In genomic region chr9:136293476-136294077, GRCh38 we compare ENCODE assay signal across 22 cellular contexts. TPM values are rescaled to one million over a fixed set of nuclear protein-coding genes. Genes with fewer than 3 reads are reported as not detected.
"Had no signal": no experiment of that assay in that cellular context is flagged by ENCODE, and none has a peak within 500 bp of the region (broad histone marks: within the 10 kb centered on the region; RNA-seq: fewer than 3 reads in every experiment).

No MANE protein-coding gene starts in this region.

- FAIRE-seq: TTC549 had no signal

- H3K27ac ChIP-seq: adrenal gland, Peyer's patch had no signal

- H3K9me3 ChIP-seq: adrenal gland, Peyer's patch had no signal

- H3K36me3 ChIP-seq: adrenal gland, Peyer's patch had no signal

- H3K27me3 ChIP-seq: Peyer's patch had no signal

- ATAC-seq: T-cell had no signal

- DNase-seq: activated CD4-positive, alpha-beta memory T cell treated with anti-CD3 and anti-CD28 coated beads for 36 hours; activated CD4-positive, alpha-beta T cell treated with anti-CD3 and anti-CD28 coated beads, Interleukin-2, amount 10 ng/mL, durations not matched to agents 7 days and 5 days; activated CD4-positive, CD25-positive, alpha-beta regulatory T cell; activated CD8-positive, alpha-beta memory T cell treated with anti-CD3 and anti-CD28 coated beads for 24 hours; activated naive CD4-positive, alpha-beta T cell treated with anti-CD3 and anti-CD28 coated beads, Interleukin-2, amount 50 U/mL, for 16 hours; activated naive CD8-positive, alpha-beta T cell treated with anti-CD3 and anti-CD28 coated beads, Interleukin-2, amount 10 ng/mL, durations not matched to agents 7 days and 5 days; activated T-cell treated with anti-CD3 and anti-CD28 coated beads for 4 hours; adrenal gland; anterior cingulate cortex; cerebellar nuclear complex; Kasumi-1; NCI-H1105 treated with DMSO at 0.1 percent for 48 hours; NCI-H1436 treated with DMSO at 0.1 percent for 48 hours; NCI-H187; NCI-H2081; NCI-H510A treated with DMSO at 0.1 percent for 48 hours; Peyer's patch; SIG-M5; T-cell; T-helper 2 cell; T1000 had no signal

- H3K4me1 ChIP-seq: adrenal gland had no signal

- H3K4me3 ChIP-seq: adrenal gland, Peyer's patch had no signal

RNA-seq across cellular contexts. Expression of gene CCDC187, which starts 10.3 kb away (rescaled TPM):
- total RNA-seq: activated CD4-positive, alpha-beta memory T cell treated with anti-CD3 and anti-CD28 coated beads for 36 hours; activated CD4-positive, alpha-beta T cell treated with anti-CD3 and anti-CD28 coated beads, Interleukin-2, amount 10 ng/mL, durations not matched to agents 7 days and 5 days; activated naive CD8-positive, alpha-beta T cell treated with anti-CD3 and anti-CD28 coated beads, Interleukin-2, amount 10 ng/mL, durations not matched to agents 7 days and 5 days had no signal
